Comparison of ENCODE assay signal across 27 cellular contexts in genomic region chr6:5007531-5007930, GRCh38.
"Had no signal": no experiment of that assay in that cellular context is flagged by ENCODE, and none has a peak within 500 bp of the region (broad histone marks: within the 10 kb centered on the region; RNA-seq: fewer than 3 reads in every experiment).

No MANE protein-coding gene starts in this region.

- H3K4me1 ChIP-seq: foreskin keratinocyte, prostate gland had no signal

- H3K27ac Mint-ChIP-seq: naive thymus-derived CD8-positive, alpha-beta T cell; nephron progenitor cell; stimulated activated effector memory CD8-positive, alpha-beta T cell treated with anti-CD3 and anti-CD28 coated beads, Interleukin-12 subunit alpha, Interleukin-12 subunit beta, amount 100 ng/mL, for 72 hours; type B pancreatic cell had no signal

- H3K9me3 ChIP-seq: gastroesophageal sphincter, heart left ventricle, left lung, prostate gland, right atrium auricular region, sigmoid colon, testis, tibial artery had no signal

- H2AFZ ChIP-seq: hepatocyte had no signal

- H3K4me3 ChIP-seq: coronary artery, gastroesophageal sphincter, heart left ventricle, hepatocyte, left lung, prostate gland, right atrium auricular region, sigmoid colon, testis, tibial artery had no signal

- H3K27me3 ChIP-seq: foreskin keratinocyte, gastroesophageal sphincter, heart left ventricle, hepatocyte, left lung, right atrium auricular region, sigmoid colon, testis, tibial artery had no signal

- ATAC-seq: foreskin keratinocyte; gastroesophageal sphincter; heart left ventricle; left lung; naive thymus-derived CD8-positive, alpha-beta T cell; stimulated activated effector memory CD8-positive, alpha-beta T cell treated with anti-CD3 and anti-CD28 coated beads, Interleukin-12 subunit alpha, Interleukin-12 subunit beta, amount 100 ng/mL, for 72 hours had no signal

- H3K27ac ChIP-seq: coronary artery, foreskin keratinocyte, gastroesophageal sphincter, heart left ventricle, hepatocyte, left lung, prostate gland, right atrium auricular region, sigmoid colon, testis, tibial artery had no signal

- H3K36me3 Mint-ChIP-seq: stimulated activated effector memory CD8-positive, alpha-beta T cell treated with anti-CD3 and anti-CD28 coated beads, Interleukin-12 subunit alpha, Interleukin-12 subunit beta, amount 100 ng/mL, for 72 hours had no signal

- H3K27me3 Mint-ChIP-seq: type B pancreatic cell had no signal

- H3K4me2 ChIP-seq: hepatocyte had no signal

- FAIRE-seq: endometrium, kidney had no signal

- H3K9me3 Mint-ChIP-seq: naive thymus-derived CD8-positive, alpha-beta T cell; stimulated activated effector memory CD8-positive, alpha-beta T cell treated with anti-CD3 and anti-CD28 coated beads, Interleukin-12 subunit alpha, Interleukin-12 subunit beta, amount 100 ng/mL, for 72 hours; type B pancreatic cell had no signal

- H3K4me3 Mint-ChIP-seq: naive thymus-derived CD8-positive, alpha-beta T cell; nephron progenitor cell; stimulated activated effector memory CD8-positive, alpha-beta T cell treated with anti-CD3 and anti-CD28 coated beads, Interleukin-12 subunit alpha, Interleukin-12 subunit beta, amount 100 ng/mL, for 72 hours; type B pancreatic cell had no signal

- DNase-seq: dermis blood vessel endothelial cell; effector memory CD4-positive, alpha-beta T cell; foreskin keratinocyte; heart left ventricle; kidney; left lung; mammary epithelial cell; mesendoderm; midbrain; naive thymus-derived CD8-positive, alpha-beta T cell; nephron progenitor cell; nucleus accumbens; sigmoid colon; stimulated activated CD4-positive, alpha-beta T cell treated with anti-CD3 and anti-CD28 coated beads, Interleukin-2, amount 100 ng/mL, for 24 hours; stimulated activated CD4-positive, alpha-beta T cell treated with anti-CD3 and anti-CD28 coated beads, Interleukin-4, amount 100 ng/mL, for 24 hours; stimulated activated naive CD4-positive, alpha-beta T cell treated with Interleukin-2 at 50 U/mL for 16 hours; substantia nigra; testis; tibial artery had no signal

- H3K36me3 ChIP-seq: gastroesophageal sphincter, heart left ventricle, left lung, prostate gland, right atrium auricular region, sigmoid colon, tibial artery had no signal

- H3K79me2 ChIP-seq: hepatocyte had no signal
